Comparison of ENCODE assay signal across 1 cellular context in genomic region chr14:63853831-63854293, GRCh38.
TF ChIP-seq lines count a peak whose summit lies in the region.

No MANE protein-coding gene starts in this region.

TF ChIP-seq in H1, 55 proteins besides CTCF, POLR2A, EP300 and RAD21 (continued from another document):
- TF ChIP-seq HDAC6 (IDR thresholded peaks at IDR 0.05; ENCODE audit: low read depth, low read length), result no peak
